In genomic region chr3:8741581-8742355, GRCh38 we compare ENCODE assay signal across 12 cellular contexts. TPM values are rescaled to one million over a fixed set of nuclear protein-coding genes. Genes with fewer than 3 reads are reported as not detected.
A peak's percentile ranks its signal among the peaks of the same experiment; 100 is the strongest.
DNase-seq lines count a peak whose midpoint lies in the region; ATAC-seq and TF ChIP-seq lines count a peak whose summit lies in the region.
"Had no signal": no experiment of that assay in that cellular context is flagged by ENCODE, and none has a peak within 500 bp of the region (broad histone marks: within the 10 kb centered on the region; RNA-seq: fewer than 3 reads in every experiment).

No MANE protein-coding gene starts in this region.

- POLR2A ChIA-PET in naive thymus-derived CD4-positive, alpha-beta T cell (lab: Charles Lee), result no interaction called here

- CTCF ChIA-PET in naive thymus-derived CD4-positive, alpha-beta T cell (lab: Charles Lee), result no interaction called here

- no peak for TF ChIP-seq CTCF in HFFc6 (IDR thresholded peaks at IDR 0.05)
- no peak for TF ChIP-seq CTCF in gastrocnemius medialis (IDR thresholded peaks at IDR 0.05 in 4 of 5, conservative IDR thresholded peaks at IDR 0.05 in 1 of 5)

- H3K27ac ChIP-seq in right cardiac atrium (ENCODE audit: low read length) (peak overlapping the region; percentile 36), gastrocnemius medialis (peak overlapping the region; percentile 60 to 74 (median 64))
- H3K27ac ChIP-seq in naive thymus-derived CD4-positive, alpha-beta T cell (ENCODE audit: low read depth, low read length), result no peak overlapping the region
- H3K27ac ChIP-seq: breast epithelium, skin epidermis had no signal

- H3K27ac Mint-ChIP-seq in HFFc6, result peak overlapping the region; percentile 69
- H3K27ac Mint-ChIP-seq in naive thymus-derived CD4-positive, alpha-beta T cell, result no peak overlapping the region

- in situ Hi-C loops in gastrocnemius medialis (cut with MboI; ENCODE audit: low sequenced_read_pairs in 4 of 4) (no loop called here), G401 (cut with HindIII; ENCODE audit: low sequenced_read_pairs) (no loop called here)

- H3K4me1 Mint-ChIP-seq in HFFc6 (ENCODE audit: low read depth), result peaks cover 57% of the 10 kb centered on the region
- no peaks in the 10 kb centered on the region for H3K4me1 Mint-ChIP-seq in naive thymus-derived CD4-positive, alpha-beta T cell

- no peak for TF ChIP-seq POLR2A in gastrocnemius medialis (IDR thresholded peaks at IDR 0.05)

- no peak overlapping the region for H3K9ac ChIP-seq in adipocyte (ENCODE audit: low read length)

- DNase-seq in HFFc6 (peak; percentile 69), adipocyte (ENCODE audit: low read depth) (peak; percentile 81), right cardiac atrium (no peak), gastrocnemius medialis (peak in 1 of 2 donors; percentile 41), G401 (ENCODE audit: low spot score) (no peak), OCI-M2 (lab: John Stamatoyannopoulos, UW; ENCODE audit: unreplicated experiment) (no peak), COR-L47 (lab: John Stamatoyannopoulos, UW) (no peak)
- DNase-seq in naive thymus-derived CD4-positive, alpha-beta T cell, result no peak
- DNase-seq: NCI-H1048 had no signal

- no peak overlapping the region for H3K4me3 ChIP-seq in adipocyte (ENCODE audit: low read length)
- H3K4me3 ChIP-seq in right cardiac atrium (ENCODE audit: low read length), result no peak overlapping the region
- peak overlapping the region in 2 of 4 donors; percentile 22 to 25 for H3K4me3 ChIP-seq in gastrocnemius medialis
- H3K4me3 ChIP-seq in naive thymus-derived CD4-positive, alpha-beta T cell (ENCODE audit: low read length), result no peak overlapping the region
- H3K4me3 ChIP-seq: skin epidermis had no signal

- H3K4me1 ChIP-seq in adipocyte (ENCODE audit: control insufficient read depth, insufficient read depth, low read length) (peaks cover 23% of the 10 kb centered on the region), right cardiac atrium (ENCODE audit: control insufficient read depth, insufficient read depth, low read length) (no peaks in the 10 kb centered on the region), gastrocnemius medialis (peaks cover 31 to 58% of the 10 kb centered on the region in 2 donors)
- no peaks in the 10 kb centered on the region for H3K4me1 ChIP-seq in naive thymus-derived CD4-positive, alpha-beta T cell (ENCODE audit: control insufficient read depth in 2 of 2, insufficient read depth in 2 of 2, low read length in 2 of 2)
- H3K4me1 ChIP-seq: breast epithelium had no signal

- no peaks in the 10 kb centered on the region for H3K36me3 Mint-ChIP-seq in HFFc6 (ENCODE audit: low read depth)
- H3K36me3 Mint-ChIP-seq in naive thymus-derived CD4-positive, alpha-beta T cell, result no peaks in the 10 kb centered on the region

- H3K27me3 Mint-ChIP-seq in HFFc6 (ENCODE audit: insufficient read depth), result peaks cover 15% of the 10 kb centered on the region
- H3K27me3 Mint-ChIP-seq in naive thymus-derived CD4-positive, alpha-beta T cell, result peaks cover 4 to 19% (median 11%) of the 10 kb centered on the region in 5 donors

- no peaks in the 10 kb centered on the region for H3K36me3 ChIP-seq in adipocyte (ENCODE audit: control insufficient read depth, insufficient read depth, low read length, severe bottlenecking)
- H3K36me3 ChIP-seq in gastrocnemius medialis, result peaks cover 0 to 8% of the 10 kb centered on the region in 2 donors
- no peaks in the 10 kb centered on the region for H3K36me3 ChIP-seq in naive thymus-derived CD4-positive, alpha-beta T cell (ENCODE audit: control insufficient read depth in 2 of 3, insufficient read depth in 3 of 3, low read length in 3 of 3)
- H3K36me3 ChIP-seq: breast epithelium had no signal

- H3K9me3 Mint-ChIP-seq in HFFc6, result no peaks in the 10 kb centered on the region
- H3K9me3 Mint-ChIP-seq in naive thymus-derived CD4-positive, alpha-beta T cell, result peaks cover 0 to 3% (median 0%) of the 10 kb centered on the region in 11 donors

- H3K9me3 ChIP-seq in adipocyte (ENCODE audit: control insufficient read depth, low read length), result no peaks in the 10 kb centered on the region
- no peaks in the 10 kb centered on the region for H3K9me3 ChIP-seq in right cardiac atrium (ENCODE audit: control insufficient read depth, low read length)
- H3K9me3 ChIP-seq in gastrocnemius medialis, result no peaks in the 10 kb centered on the region
- no peaks in the 10 kb centered on the region for H3K9me3 ChIP-seq in naive thymus-derived CD4-positive, alpha-beta T cell (ENCODE audit: control insufficient read depth in 2 of 3, low read length in 3 of 3)
- H3K9me3 ChIP-seq: breast epithelium had no signal

- WGBS in right cardiac atrium, result 11% methylated on average over 13 of the region's 13 CpGs

- H3K4me3 Mint-ChIP-seq in HFFc6, result peak overlapping the region; percentile 81
- no peak overlapping the region for H3K4me3 Mint-ChIP-seq in naive thymus-derived CD4-positive, alpha-beta T cell

- intact Hi-C loops in right cardiac atrium (cut with DNase I), result no loop called here
- intact Hi-C loops in gastrocnemius medialis (cut with DNase I; ENCODE audit: low total_unique reads), result no loop called here
- intact Hi-C loops in naive thymus-derived CD4-positive, alpha-beta T cell (cut with micrococcal nuclease), result no loop called here

- ATAC-seq in right cardiac atrium, result peak; percentile 69 to 79
- ATAC-seq in gastrocnemius medialis, result peak in 1 of 2 donors; percentile 53
- no peak for ATAC-seq in naive thymus-derived CD4-positive, alpha-beta T cell

- H3K27me3 ChIP-seq in adipocyte (replicated peaks; ENCODE audit: control insufficient read depth, insufficient read depth, low read length) (no peaks in the 10 kb centered on the region), right cardiac atrium (ENCODE audit: control insufficient read depth, insufficient read depth) (no peaks in the 10 kb centered on the region), gastrocnemius medialis (no peaks in the 10 kb centered on the region)
- H3K27me3 ChIP-seq in naive thymus-derived CD4-positive, alpha-beta T cell (ENCODE audit: control insufficient read depth in 2 of 2, insufficient read depth in 2 of 2, low read length in 2 of 2), result no peaks in the 10 kb centered on the region
- H3K27me3 ChIP-seq: breast epithelium had no signal

RNA-seq across cellular contexts. Expression of gene CAV3, which starts 8.2 kb away (rescaled TPM):
- under 1 TPM in 1 of 6 experiments, not detected in 5; 0.25 TPM for total RNA-seq in HFFc6 (2021; fragmentation: NEBNext Ultra II Directional; extraction: Animal tissue kit (Norgen Biotek cat#: 25700))
- total RNA-seq in right cardiac atrium (10 to 100 TPM; 18.8 to 27.7 (median 22.5) TPM), gastrocnemius medialis (10 to 100 TPM; 12.0 to 19.7 (median 14.3) TPM)
- polyA plus RNA-seq in right cardiac atrium, result 25.4 TPM
- total RNA-seq in G401 (2014; rRNA removed; shearing (Covaris generic)), result not detected in 2 replicates
- not detected for total RNA-seq in naive thymus-derived CD4-positive, alpha-beta T cell
- polyA plus RNA-seq in naive thymus-derived CD4-positive, alpha-beta T cell, result not detected
- total RNA-seq: breast epithelium; T-helper 2 cell treated with Interferon-gamma antibody and Interleukin-4, amounts not matched to agents 100 ng/mL and 5 ng/mL, for 36 hours had no signal

RNA-seq across cellular contexts. Expression of gene OXTR, which starts 27.6 kb away (rescaled TPM):
- 100 to 1,000 TPM; 596 to 899 (median 635) TPM for total RNA-seq in HFFc6 (2021; fragmentation: NEBNext Ultra II Directional; extraction: Animal tissue kit (Norgen Biotek cat#: 25700))
- total RNA-seq in right cardiac atrium (under 1 TPM; 0.26 to 0.79 (median 0.43) TPM), gastrocnemius medialis (under 1 TPM in 1 of 4 donors, not detected in 3; 0.20 TPM)
- polyA plus RNA-seq in right cardiac atrium, result 0.11 TPM
- total RNA-seq in G401 (2014; rRNA removed; shearing (Covaris generic)), result 0.43 and 1.1 TPM in 2 replicates
- 1 to 10 TPM in 1 of 5 experiments, under 1 TPM in 4; 0.05 to 1.3 (median 0.22) TPM for total RNA-seq in naive thymus-derived CD4-positive, alpha-beta T cell
- not detected for polyA plus RNA-seq in naive thymus-derived CD4-positive, alpha-beta T cell

Comparison
In these comparisons a context has a peak if more than half of its experiments do, and no peak if none do; other contexts are left out.
1. DNase-seq: peak in HFFc6 (single experiment) and adipocyte (single experiment); none in right cardiac atrium (0 of 3), G401 (single experiment), OCI-M2 (single experiment), COR-L47 (single experiment) and naive thymus-derived CD4-positive, alpha-beta T cell (0 of 9).
2. RNA of gene CAV3, which starts 8.2 kb away (total RNA-seq): 18.8 to 27.7 TPM in right cardiac atrium and 12.0 to 19.7 TPM in gastrocnemius medialis; 0.25 TPM in HFFc6, not detected in G401 and not detected in naive thymus-derived CD4-positive, alpha-beta T cell; every median in the first group is over 10 times any median in the second.
3. RNA of gene OXTR, which starts 27.6 kb away (total RNA-seq): 596 to 899 TPM in HFFc6; 0.43 to 1.1 TPM in G401, 0.26 to 0.79 TPM in right cardiac atrium, 0.05 to 1.3 TPM in naive thymus-derived CD4-positive, alpha-beta T cell and 0.20 TPM in gastrocnemius medialis; every median in the first group is over 100 times any median in the second.